ENCODE assay signal across 8 cellular contexts in the genomic region with DNA sequence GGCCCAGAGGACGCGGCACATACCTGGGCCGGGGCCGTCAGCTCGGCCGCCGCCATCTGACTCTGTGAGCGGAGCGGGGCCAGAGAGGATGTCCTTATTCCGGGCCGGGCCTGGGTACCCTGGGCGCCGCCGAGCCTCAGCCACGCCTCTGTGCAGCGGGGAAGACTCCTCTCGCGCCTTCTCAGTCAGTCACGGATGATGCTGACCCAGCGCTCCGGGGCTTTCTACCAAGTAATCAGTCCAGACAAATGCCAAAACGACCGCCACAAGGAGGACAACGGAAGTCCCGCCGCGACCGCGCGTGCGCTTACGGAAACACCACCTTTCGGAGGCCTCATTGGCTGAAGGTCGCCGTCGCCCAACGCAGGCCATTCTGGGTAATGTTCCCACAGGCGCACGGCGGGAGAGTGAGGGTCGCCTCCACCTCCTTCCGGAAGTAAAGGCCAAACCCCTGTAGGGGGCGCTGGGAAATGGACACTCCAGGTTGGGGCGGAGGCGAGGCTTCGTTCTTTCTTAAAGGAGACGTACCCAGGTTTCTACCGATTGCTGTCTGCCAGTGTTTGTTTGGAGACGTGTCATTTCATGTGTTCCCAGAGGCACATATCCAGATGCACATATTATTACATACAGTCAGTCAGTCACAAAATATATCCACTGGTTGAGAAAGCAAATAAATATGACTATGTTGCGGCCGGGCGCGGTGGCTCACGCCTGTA. TPM values are rescaled to one million over a fixed set of nuclear protein-coding genes. Genes with fewer than 3 reads are reported as not detected.
A peak's percentile ranks its signal among the peaks of the same experiment; 100 is the strongest.
DNase-seq lines count a peak whose midpoint lies in the region; ATAC-seq and TF ChIP-seq lines count a peak whose summit lies in the region.

A gene (minus strand): TSS at position 288 of the 716 bp plus-strand sequence. CDS start 232 bp downstream, at position 56.

- POLR2A ChIA-PET in BJ (lab: Charles Lee), result no interaction called here

- H3K27me3 ChIP-seq in BJ (ENCODE audit: control insufficient read depth, insufficient read depth, low read length), result no peaks in the 10 kb centered on the region

- peak; percentile 90 for ATAC-seq in HG03460 (IDR thresholded peaks at IDR 0.05; ENCODE audit: unreplicated experiment)

- DNase-seq in BJ (ENCODE audit: low read depth), result peak; percentile 70
- DNase-seq in GM19238 (ENCODE audit: insufficient read length, low spot score), result peak; percentile 83
- DNase-seq in NCI-H82 treated with DMSO at 0.1 percent for 48 hours (lab: John Stamatoyannopoulos, UW; ENCODE audit: unreplicated experiment), result peak; percentile 89
- DNase-seq in activated T-cell treated with anti-CD3 and anti-CD28 coated beads for 24 hours (ENCODE audit: low read depth), result peak; percentile 92
- DNase-seq in epidermal melanocyte (ENCODE audit: insufficient read length, low spot score), result peak; percentile 83
- DNase-seq in midbrain (lab: John Stamatoyannopoulos, UW), result peak; percentile 96
- peak; percentile 77 to 86 for DNase-seq in stimulated activated CD8-positive, alpha-beta memory T cell treated with anti-CD3 and anti-CD28 coated beads, Interleukin-15, amount 100 ng/mL, for 4 hours (ENCODE audit: low read depth in 2 of 2)

- peaks cover 7% of the 10 kb centered on the region for H3K36me3 ChIP-seq in BJ (ENCODE audit: control insufficient read depth, insufficient read depth, low read length)

- H3K4me3 ChIP-seq in BJ (ENCODE audit: low read depth, low read length), result peak within 1 kb of the TSS; percentile 78

- peak; percentile 66 for TF ChIP-seq CTCF in BJ (IDR thresholded peaks at IDR 0.05; ENCODE audit: insufficient read depth, low read depth, low read length)

- CTCF ChIA-PET in BJ (lab: Yijun Ruan, JAX), result no interaction called here

RNA-seq across cellular contexts. Expression of the gene that starts here (rescaled TPM):
- 2.2 and 3.0 TPM in 2 replicates for polyA plus RNA-seq in BJ (2011; rRNA removed)
- polyA minus RNA-seq in BJ (2011; rRNA and poly(A)+ RNA removed), result 3.6 and 3.7 TPM in 2 replicates

Comparison
In these comparisons a context has a peak if more than half of its experiments do, and no peak if none do; other contexts are left out.
1. Peak in every context shown above with its lines: DNase-seq, ATAC-seq and H3K4me3 ChIP-seq.